In the genomic region with DNA sequence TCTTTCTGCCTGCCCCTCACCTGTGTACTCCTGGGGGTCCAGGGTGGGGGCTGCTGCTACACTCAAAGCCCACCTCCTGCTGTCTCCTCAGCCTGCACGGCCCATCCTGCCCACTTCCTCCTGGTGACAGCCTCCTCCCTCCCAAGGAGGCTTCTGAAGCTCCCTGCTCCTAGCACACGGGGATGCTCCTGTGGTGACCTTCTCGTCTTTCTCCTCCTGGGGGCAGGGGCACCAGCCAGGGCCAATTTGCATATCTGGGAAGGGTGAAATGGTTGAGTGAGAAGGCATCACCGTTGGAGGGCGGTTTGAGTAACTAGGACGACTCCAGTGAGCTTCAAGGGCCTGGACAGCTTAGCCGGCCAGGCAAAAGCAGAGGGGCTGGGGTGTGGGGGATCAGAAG, we compare ENCODE assay signal across 18 cellular contexts.
"Had no signal": no experiment of that assay in that cellular context is flagged by ENCODE, and none has a peak within 500 bp of the region (broad histone marks: within the 10 kb centered on the region; RNA-seq: fewer than 3 reads in every experiment).

No MANE protein-coding gene starts in this region.

- H3K9me3 ChIP-seq: neutrophil, prostate gland had no signal

- H3K4me1 Mint-ChIP-seq: activated naive CD8-positive, alpha-beta T cell treated with anti-CD3 and anti-CD28 coated beads for 36 hours; T-cell had no signal

- H3K36me3 Mint-ChIP-seq: activated naive CD8-positive, alpha-beta T cell treated with anti-CD3 and anti-CD28 coated beads for 36 hours; naive B cell; T-cell had no signal

- H3K27me3 ChIP-seq: brain microvascular endothelial cell had no signal

- H3K36me3 ChIP-seq: brain microvascular endothelial cell, neutrophil, prostate gland, WERI-Rb-1 had no signal

- H3K4me1 ChIP-seq: prostate gland had no signal

- ATAC-seq: sciatic nerve, T-cell had no signal

- H3K4me3 Mint-ChIP-seq: activated naive CD8-positive, alpha-beta T cell treated with anti-CD3 and anti-CD28 coated beads for 36 hours; naive B cell; T-cell had no signal

- H3K27ac ChIP-seq: brain microvascular endothelial cell, neutrophil, prostate gland, SK-N-MC, WERI-Rb-1 had no signal

- H3K9me3 Mint-ChIP-seq: activated naive CD8-positive, alpha-beta T cell treated with anti-CD3 and anti-CD28 coated beads for 36 hours; T-cell had no signal

- H3K4me3 ChIP-seq: prostate gland, SK-N-MC had no signal

- DNase-seq: activated CD4-positive, alpha-beta T cell treated with anti-CD3 and anti-CD28 coated beads for 48 hours; activated gamma-delta T cell; activated naive CD8-positive, alpha-beta T cell treated with anti-CD3 and anti-CD28 coated beads for 36 hours; activated T-cell treated with anti-CD3 and anti-CD28 coated beads, Interleukin-2, amount 50 U/mL, for 1 hour; brain microvascular endothelial cell; foreskin melanocyte; naive B cell; stimulated activated CD4-positive, alpha-beta T cell treated with anti-CD3 and anti-CD28 coated beads, Interleukin-2, amount 100 ng/mL, for 24 hours; stimulated activated naive CD4-positive, alpha-beta T cell; substantia nigra; T1000; trophoblast cell; WERI-Rb-1 had no signal

- H3K27ac Mint-ChIP-seq: activated naive CD8-positive, alpha-beta T cell treated with anti-CD3 and anti-CD28 coated beads for 36 hours; naive B cell; T-cell had no signal
